In the genomic region with DNA sequence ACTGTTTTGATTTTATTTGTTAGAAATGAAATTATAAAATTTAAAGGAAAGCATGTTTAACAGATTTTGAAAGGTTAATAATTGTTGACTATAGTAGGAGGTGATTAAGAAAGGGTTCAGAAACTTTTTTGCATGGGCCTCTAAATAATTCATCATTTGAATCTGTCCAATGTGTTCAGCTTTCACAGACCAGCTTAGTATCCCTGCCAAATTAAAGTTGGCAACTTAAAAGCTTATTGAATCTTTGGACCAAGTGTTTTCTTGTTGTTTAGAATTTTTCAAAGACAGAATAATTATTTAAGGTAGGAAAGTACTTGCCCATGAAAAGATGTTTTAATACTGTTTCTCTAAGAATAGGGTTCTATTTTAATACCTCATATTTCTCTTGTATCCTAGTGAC, we compare ENCODE assay signal across 26 cellular contexts.
"Had no signal": no experiment of that assay in that cellular context is flagged by ENCODE, and none has a peak within 500 bp of the region (broad histone marks: within the 10 kb centered on the region; RNA-seq: fewer than 3 reads in every experiment).

No MANE protein-coding gene starts in this region.

- DNase-seq: head of caudate nucleus; kidney; left colon; left lung; lower lobe of right lung; mammary epithelial cell; mesendoderm; mucosa of descending colon; naive thymus-derived CD8-positive, alpha-beta T cell; nucleus accumbens; retina; right cardiac atrium; stimulated activated CD4-positive, alpha-beta T cell treated with anti-CD3 and anti-CD28 coated beads, Interleukin-12 subunit alpha, Interleukin-12 subunit beta, amount 100 ng/mL, for 4 hours; stimulated activated CD4-positive, alpha-beta T cell treated with anti-CD3 and anti-CD28 coated beads, Interleukin-15, amount 100 ng/mL, for 24 hours; stimulated activated CD4-positive, alpha-beta T cell treated with anti-CD3 and anti-CD28 coated beads, Interleukin-2, amount 100 ng/mL, for 24 hours; stimulated activated CD4-positive, alpha-beta T cell treated with anti-CD3 and anti-CD28 coated beads, Interleukin-4, amount 100 ng/mL, for 1 hour; stimulated activated naive B cell treated with anti-CD40 and anti-IgM and Interleukin-4, amounts not matched to agents 10 μg/mL and 1 μg/mL and 100 μg/mL, for 72 hours; stimulated activated naive CD8-positive, alpha-beta T cell treated with anti-CD3 and anti-CD28 coated beads, Interleukin-15, Interleukin-2, amounts not matched to agents 100 U/mL and 50 U/mL, for 24 hours; stomach; tibial artery; trophoblast cell; upper lobe of right lung had no signal

- H3K4me1 ChIP-seq: left lung, lower lobe of right lung, parathyroid adenoma, stomach, upper lobe of right lung had no signal

- H3K4me3 ChIP-seq: left lung, lower lobe of right lung, mucosa of descending colon, skin epidermis, stomach, thoracic aorta, tibial artery, upper lobe of right lung had no signal

- ATAC-seq: left colon; left lung; lower lobe of right lung; mucosa of descending colon; naive thymus-derived CD8-positive, alpha-beta T cell; right cardiac atrium; sciatic nerve; stimulated activated naive B cell treated with anti-CD40 and anti-IgM and Interleukin-4, amounts not matched to agents 10 μg/mL and 1 μg/mL and 100 μg/mL, for 72 hours; stimulated activated naive CD8-positive, alpha-beta T cell treated with anti-CD3 and anti-CD28 coated beads, Interleukin-15, Interleukin-2, amounts not matched to agents 100 U/mL and 50 U/mL, for 24 hours; upper lobe of right lung had no signal

- H3K27me3 ChIP-seq: left lung, stomach, tibial artery, upper lobe of right lung had no signal

- H3K36me3 ChIP-seq: left lung, lower lobe of right lung, stomach, thoracic aorta, tibial artery, upper lobe of right lung had no signal

- H3K9me3 ChIP-seq: left lung, lower lobe of right lung, mucosa of descending colon, stomach, thoracic aorta, tibial artery, upper lobe of right lung had no signal

- H3K27ac ChIP-seq: left lung, lower lobe of right lung, parathyroid adenoma, skin epidermis, stomach, thoracic aorta, tibial artery, upper lobe of right lung had no signal
